In the genomic region with DNA sequence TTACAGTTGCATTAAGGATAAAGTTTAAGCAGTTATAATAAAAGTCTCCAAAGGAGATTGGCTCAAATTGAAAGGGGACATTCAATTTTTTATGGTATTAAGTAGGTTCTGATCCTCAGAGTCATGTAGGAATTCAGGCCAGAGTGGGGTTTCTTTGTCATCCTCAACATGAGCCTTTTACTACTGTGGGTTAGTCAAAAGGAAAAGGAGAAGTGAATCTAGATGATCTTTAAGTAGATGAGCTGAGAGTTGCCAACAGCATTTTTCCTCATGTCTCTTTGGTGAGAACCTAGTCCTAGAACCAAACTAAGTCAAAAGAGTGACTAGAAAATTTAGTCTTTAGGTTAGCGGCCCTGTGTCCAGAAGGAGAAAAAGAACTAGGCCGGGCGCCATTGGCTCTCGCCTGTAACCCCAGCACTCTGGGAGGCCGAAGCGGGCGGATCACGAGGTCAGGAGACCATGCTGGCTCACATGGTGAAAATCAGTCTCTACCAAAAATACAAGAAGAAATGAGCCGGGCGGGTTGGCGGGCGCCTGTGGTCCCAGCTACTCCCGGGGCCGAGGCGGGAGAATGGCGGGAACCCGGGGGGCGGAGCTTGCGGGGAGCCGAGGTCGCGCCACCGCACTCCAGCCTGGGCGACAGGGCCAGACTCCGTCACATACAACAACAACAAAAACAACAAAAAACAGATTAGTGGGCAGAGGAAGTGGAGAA, we compare ENCODE assay signal across 18 cellular contexts. TPM values are rescaled to one million over a fixed set of nuclear protein-coding genes. Genes with fewer than 3 reads are reported as not detected.
DNase-seq lines count a peak whose midpoint lies in the region; ATAC-seq and TF ChIP-seq lines count a peak whose summit lies in the region.
"Had no signal": no experiment of that assay in that cellular context is flagged by ENCODE, and none has a peak within 500 bp of the region (broad histone marks: within the 10 kb centered on the region; RNA-seq: fewer than 3 reads in every experiment).

No MANE protein-coding gene starts in this region.

- H3K79me2 ChIP-seq in hepatocyte = no peaks in the 10 kb centered on the region

- no peaks in the 10 kb centered on the region for H3K9me2 ChIP-seq in hepatocyte (replicated peaks; ENCODE audit: insufficient read depth)

- 90% methylated on average over 22 of the region's 25 CpGs for WGBS in hepatocyte (ENCODE audit: low lambda C conversion rate, missing lambda C conversion rate)

- no peaks in the 10 kb centered on the region for H3K9me3 ChIP-seq in hepatocyte (ENCODE audit: low read depth)
- H3K9me3 ChIP-seq: ovary, vagina had no signal

- H3K36me3 Mint-ChIP-seq in type B pancreatic cell = no peaks in the 10 kb centered on the region
- peaks cover 6 to 7% of the 10 kb centered on the region in 2 donors for H3K36me3 Mint-ChIP-seq in activated naive CD4-positive, alpha-beta T cell treated with anti-CD3 and anti-CD28 coated beads, Interleukin-2, amount 50 U/mL, for 72 hours

- no peak overlapping the region for H3K4me2 ChIP-seq in hepatocyte

- no peak overlapping the region for H3K4me3 ChIP-seq in GM12865 (ENCODE audit: low read depth, low read length)
- no peak overlapping the region for H3K4me3 ChIP-seq in hepatocyte
- H3K4me3 ChIP-seq: ovary, vagina had no signal

- H3K27me3 Mint-ChIP-seq in type B pancreatic cell = peaks cover 60% of the 10 kb centered on the region

- no peak overlapping the region for H2AFZ ChIP-seq in hepatocyte

- ATAC-seq in GM19438 (IDR thresholded peaks at IDR 0.05; ENCODE audit: low read depth, unreplicated experiment) (peak; percentile 46), HG02759 (IDR thresholded peaks at IDR 0.05; ENCODE audit: unreplicated experiment) (peak; percentile 66), HG03521 (IDR thresholded peaks at IDR 0.05; ENCODE audit: unreplicated experiment) (peak; percentile 49)
- no peak for ATAC-seq in activated naive CD4-positive, alpha-beta T cell treated with anti-CD3 and anti-CD28 coated beads, Interleukin-2, amount 50 U/mL, for 72 hours
- ATAC-seq: HepG2, WTC11 had no signal

- no peak overlapping the region for H3K4me3 Mint-ChIP-seq in type B pancreatic cell
- H3K4me3 Mint-ChIP-seq: HFFc6, WTC11 had no signal

- no peaks in the 10 kb centered on the region for H3K36me3 ChIP-seq in hepatocyte (replicated peaks; ENCODE audit: insufficient read depth, low read depth)
- H3K36me3 ChIP-seq: ovary, vagina had no signal

- peak; percentile 25 for DNase-seq in GM12865 (ENCODE audit: low read depth)
- DNase-seq in type B pancreatic cell (ENCODE audit: extremely low spot score, unreplicated experiment) = no peak
- no peak for DNase-seq in hepatocyte (ENCODE audit: low spot score)
- DNase-seq in activated naive CD4-positive, alpha-beta T cell treated with anti-CD3 and anti-CD28 coated beads, Interleukin-2, amount 50 U/mL, for 72 hours (ENCODE audit: low spot score in 2 of 2) = no peak
- no peak for DNase-seq in superior temporal gyrus (ENCODE audit: extremely low spot score)
- DNase-seq: activated T-cell treated with anti-CD3 and anti-CD28 coated beads for 4 hours, amniotic stem cell, dermis blood vessel endothelial cell, HFFc6, NCI-H1417 treated with DMSO at 0.1 percent for 48 hours, NCI-H82 had no signal

- H3K27ac Mint-ChIP-seq in type B pancreatic cell = no peak overlapping the region
- H3K27ac Mint-ChIP-seq in activated naive CD4-positive, alpha-beta T cell treated with anti-CD3 and anti-CD28 coated beads, Interleukin-2, amount 50 U/mL, for 72 hours = no peak overlapping the region
- H3K27ac Mint-ChIP-seq: HFFc6, WTC11 had no signal

- peaks cover 4% of the 10 kb centered on the region for H3K4me1 ChIP-seq in hepatocyte (ENCODE audit: insufficient read depth)

- H3K4me1 Mint-ChIP-seq in type B pancreatic cell (ENCODE audit: unreplicated experiment) = peaks cover 6% of the 10 kb centered on the region
- H3K4me1 Mint-ChIP-seq: WTC11 had no signal

- no peaks in the 10 kb centered on the region for H3K9me3 Mint-ChIP-seq in type B pancreatic cell
- H3K9me3 Mint-ChIP-seq in activated naive CD4-positive, alpha-beta T cell treated with anti-CD3 and anti-CD28 coated beads, Interleukin-2, amount 50 U/mL, for 72 hours = peaks cover 0 to 7% of the 10 kb centered on the region in 2 donors

- H3K27me3 ChIP-seq in hepatocyte = peaks cover 55% of the 10 kb centered on the region
- H3K27me3 ChIP-seq: ovary, vagina had no signal

- H3K27ac ChIP-seq in hepatocyte = no peak overlapping the region
- H3K27ac ChIP-seq: ovary, vagina had no signal

- no peaks in the 10 kb centered on the region for H4K20me1 ChIP-seq in hepatocyte (ENCODE audit: insufficient read depth, poor library complexity, severe bottlenecking)

- TF ChIP-seq CTCF in GM12865 (IDR thresholded peaks at IDR 0.05; ENCODE audit: insufficient read depth, low read depth, low read length, missing control alignments) (no peak), type B pancreatic cell (conservative IDR thresholded peaks at IDR 0.05) (no peak), hepatocyte (IDR thresholded peaks at IDR 0.05; ENCODE audit: poor library complexity) (no peak)

RNA-seq across cellular contexts. Expression of a gene that starts 4.2 kb away (rescaled TPM):
- total RNA-seq in type B pancreatic cell (ENCODE audit: low replicate concordance) (0.59 and 1.4 TPM in 2 replicates), hepatocyte (0.20 and 0.52 TPM in 2 replicates)
- 0.34 TPM in 1 of 2 replicates, not detected in the other for polyA plus RNA-seq in hepatocyte
- not detected for total RNA-seq in activated naive CD4-positive, alpha-beta T cell treated with anti-CD3 and anti-CD28 coated beads, Interleukin-2, amount 50 U/mL, for 72 hours
- total RNA-seq: HepG2, HFFc6, WTC11 had no signal
- polyA plus RNA-seq: HepG2 had no signal

Comparison
In these comparisons a context has a peak if more than half of its experiments do, and no peak if none do; other contexts are left out.
1. ATAC-seq: peak in GM19438 (single experiment), HG02759 (single experiment) and HG03521 (single experiment); none in activated naive CD4-positive, alpha-beta T cell treated with anti-CD3 and anti-CD28 coated beads, Interleukin-2, amount 50 U/mL, for 72 hours (0 of 2).